In the genomic region with DNA sequence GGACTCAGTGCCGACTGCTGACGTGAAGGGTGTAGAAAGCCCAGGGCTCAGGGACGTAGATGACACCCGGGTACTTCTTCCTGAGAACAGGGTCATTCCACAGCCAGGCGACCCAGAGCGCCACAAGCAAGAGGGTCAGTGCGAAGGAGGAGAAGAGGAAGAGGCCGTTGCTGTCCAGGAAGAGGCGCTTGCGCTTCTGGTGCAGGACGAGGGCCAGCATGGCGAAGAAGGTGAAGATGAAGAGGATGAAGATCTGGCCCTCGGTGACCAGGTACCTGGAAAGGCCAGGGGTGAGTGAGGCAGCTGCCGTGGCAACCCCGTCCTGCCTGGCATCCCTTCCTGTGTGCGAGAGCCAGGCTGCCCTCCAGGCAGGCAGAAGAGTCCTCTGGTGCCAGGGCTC, we compare ENCODE assay signal across 21 cellular contexts. TPM values are rescaled to one million over a fixed set of nuclear protein-coding genes. Genes with fewer than 3 reads are reported as not detected.
DNase-seq lines count a peak whose midpoint lies in the region; ATAC-seq, FAIRE-seq and TF ChIP-seq lines count a peak whose summit lies in the region.
"Had no signal": no experiment of that assay in that cellular context is flagged by ENCODE, and none has a peak within 500 bp of the region (broad histone marks: within the 10 kb centered on the region; RNA-seq: fewer than 3 reads in every experiment).

No MANE protein-coding gene starts in this region.

- peak overlapping the region; percentile 73 for H3K27ac ChIP-seq in KOPT-K1 (ENCODE audit: low read depth, low read length, poor library complexity, severe bottlenecking)
- H3K27ac ChIP-seq: left ventricle myocardium inferior, upper lobe of right lung had no signal

- H3K27ac Mint-ChIP-seq in activated T-cell treated with anti-CD3 and anti-CD28 coated beads, Interleukin-2, amount 50 U/mL, for 24 hours: peak overlapping the region; percentile 81
- peak overlapping the region; percentile 88 for H3K27ac Mint-ChIP-seq in dendritic cell treated with granulocyte-macrophage colony-stimulating factor and Interleukin-4, amounts not matched to agents 40 ng/mL and 50 ng/mL, for 4 days
- H3K27ac Mint-ChIP-seq in stimulated activated memory B cell treated with anti-CD40 and anti-IgM and Interleukin-4, amounts not matched to agents 10 μg/mL and 1 μg/mL and 100 μg/mL, for 72 hours: peak overlapping the region; percentile 60

- H3K27me3 Mint-ChIP-seq in activated T-cell treated with anti-CD3 and anti-CD28 coated beads, Interleukin-2, amount 50 U/mL, for 24 hours: no peaks in the 10 kb centered on the region
- H3K27me3 Mint-ChIP-seq in dendritic cell treated with granulocyte-macrophage colony-stimulating factor and Interleukin-4, amounts not matched to agents 40 ng/mL and 50 ng/mL, for 4 days: no peaks in the 10 kb centered on the region
- no peaks in the 10 kb centered on the region for H3K27me3 Mint-ChIP-seq in stimulated activated memory B cell treated with anti-CD40 and anti-IgM and Interleukin-4, amounts not matched to agents 10 μg/mL and 1 μg/mL and 100 μg/mL, for 72 hours
- H3K27me3 Mint-ChIP-seq: IgD-negative memory B cell had no signal

- DNase-seq in activated T-cell treated with anti-CD3 and anti-CD28 coated beads, Interleukin-2, amount 50 U/mL, for 24 hours: no peak
- DNase-seq in activated T-cell treated with anti-CD3 and anti-CD28 coated beads, Interleukin-2, amount 50 U/mL, for 1 hour: no peak
- DNase-seq in G401 (ENCODE audit: low spot score): no peak
- DNase-seq in D721Med (ENCODE audit: insufficient read length, low spot score): no peak
- DNase-seq: activated CD4-positive, CD25-positive, alpha-beta regulatory T cell treated with anti-CD3 and anti-CD28 coated beads, Interleukin-2, amount 50 U/mL, for 72 hours; central memory CD4-positive, alpha-beta T cell; effector memory CD4-positive, alpha-beta T cell; left ventricle myocardium inferior; NCI-H187 treated with DMSO at 0.1 percent for 48 hours; NCI-H446; right cardiac atrium; Right ventricle myocardium superior; stimulated activated naive CD8-positive, alpha-beta T cell treated with anti-CD3 and anti-CD28 coated beads, Interleukin-15, Interleukin-2, amounts not matched to agents 100 U/mL and 50 U/mL, for 24 hours; T-helper 9 cell; upper lobe of right lung had no signal

- no peak for TF ChIP-seq CTCF in D721Med (IDR thresholded peaks at IDR 0.05; ENCODE audit: insufficient read depth, missing control alignments)

- ATAC-seq in stimulated activated memory B cell treated with anti-CD40 and anti-IgM and Interleukin-4, amounts not matched to agents 10 μg/mL and 1 μg/mL and 100 μg/mL, for 72 hours: no peak
- no peak for ATAC-seq in HG03342 (IDR thresholded peaks at IDR 0.05; ENCODE audit: unreplicated experiment)
- ATAC-seq: right cardiac atrium; stimulated activated naive CD8-positive, alpha-beta T cell treated with anti-CD3 and anti-CD28 coated beads, Interleukin-15, Interleukin-2, amounts not matched to agents 100 U/mL and 50 U/mL, for 24 hours; upper lobe of right lung had no signal

- H3K9me3 ChIP-seq in KOPT-K1 (ENCODE audit: insufficient read depth, low read length, poor library complexity, severe bottlenecking): no peaks in the 10 kb centered on the region
- H3K9me3 ChIP-seq: left ventricle myocardium inferior, upper lobe of right lung had no signal

- peaks cover 44% of the 10 kb centered on the region for H3K4me1 Mint-ChIP-seq in activated T-cell treated with anti-CD3 and anti-CD28 coated beads, Interleukin-2, amount 50 U/mL, for 24 hours (ENCODE audit: low read depth)
- H3K4me1 Mint-ChIP-seq in dendritic cell treated with granulocyte-macrophage colony-stimulating factor and Interleukin-4, amounts not matched to agents 40 ng/mL and 50 ng/mL, for 4 days (ENCODE audit: low read depth): peaks cover 85% of the 10 kb centered on the region
- H3K4me1 Mint-ChIP-seq in stimulated activated memory B cell treated with anti-CD40 and anti-IgM and Interleukin-4, amounts not matched to agents 10 μg/mL and 1 μg/mL and 100 μg/mL, for 72 hours: peaks cover 36% of the 10 kb centered on the region

- intact Hi-C loops in dendritic cell treated with granulocyte-macrophage colony-stimulating factor and Interleukin-4, amounts not matched to agents 40 ng/mL and 50 ng/mL, for 4 days (cut with micrococcal nuclease): no loop called here

- peaks cover 62% of the 10 kb centered on the region; the same call in 1 of the 2 replicates for H3K36me3 ChIP-seq in KOPT-K1 (ENCODE audit: insufficient read depth, low read length)
- H3K36me3 ChIP-seq: left ventricle myocardium inferior, upper lobe of right lung had no signal

- in situ Hi-C loops in G401 (cut with HindIII; ENCODE audit: low sequenced_read_pairs): no loop called here

- H3K4me3 Mint-ChIP-seq in activated T-cell treated with anti-CD3 and anti-CD28 coated beads, Interleukin-2, amount 50 U/mL, for 24 hours: no peak overlapping the region
- H3K4me3 Mint-ChIP-seq in dendritic cell treated with granulocyte-macrophage colony-stimulating factor and Interleukin-4, amounts not matched to agents 40 ng/mL and 50 ng/mL, for 4 days: no peak overlapping the region
- no peak overlapping the region for H3K4me3 Mint-ChIP-seq in stimulated activated memory B cell treated with anti-CD40 and anti-IgM and Interleukin-4, amounts not matched to agents 10 μg/mL and 1 μg/mL and 100 μg/mL, for 72 hours

- FAIRE-seq in D721Med (lab: Jason Lieb, UNC): no peak
- FAIRE-seq: H54 had no signal

- peaks cover 66% of the 10 kb centered on the region for H3K36me3 Mint-ChIP-seq in activated T-cell treated with anti-CD3 and anti-CD28 coated beads, Interleukin-2, amount 50 U/mL, for 24 hours (ENCODE audit: low read depth)
- peaks cover 42% of the 10 kb centered on the region for H3K36me3 Mint-ChIP-seq in dendritic cell treated with granulocyte-macrophage colony-stimulating factor and Interleukin-4, amounts not matched to agents 40 ng/mL and 50 ng/mL, for 4 days (ENCODE audit: low read depth)
- H3K36me3 Mint-ChIP-seq in stimulated activated memory B cell treated with anti-CD40 and anti-IgM and Interleukin-4, amounts not matched to agents 10 μg/mL and 1 μg/mL and 100 μg/mL, for 72 hours: peaks cover 11% of the 10 kb centered on the region

- no peaks in the 10 kb centered on the region for H3K9me3 Mint-ChIP-seq in activated T-cell treated with anti-CD3 and anti-CD28 coated beads, Interleukin-2, amount 50 U/mL, for 24 hours
- H3K9me3 Mint-ChIP-seq in dendritic cell treated with granulocyte-macrophage colony-stimulating factor and Interleukin-4, amounts not matched to agents 40 ng/mL and 50 ng/mL, for 4 days: no peaks in the 10 kb centered on the region
- no peaks in the 10 kb centered on the region for H3K9me3 Mint-ChIP-seq in stimulated activated memory B cell treated with anti-CD40 and anti-IgM and Interleukin-4, amounts not matched to agents 10 μg/mL and 1 μg/mL and 100 μg/mL, for 72 hours
- H3K9me3 Mint-ChIP-seq: IgD-negative memory B cell had no signal

RNA-seq across cellular contexts. Expression of gene CALML4, which starts 3.0 kb away (rescaled TPM):
- total RNA-seq in G401 (2014; rRNA removed; shearing (Covaris generic)): 1.1 and 2.4 TPM in 2 replicates

RNA-seq across cellular contexts. Expression of gene CLN6, which starts 21.4 kb away (rescaled TPM):
- total RNA-seq in G401 (2014; rRNA removed; shearing (Covaris generic)): 36.4 and 43.4 TPM in 2 replicates
